In the genomic region with DNA sequence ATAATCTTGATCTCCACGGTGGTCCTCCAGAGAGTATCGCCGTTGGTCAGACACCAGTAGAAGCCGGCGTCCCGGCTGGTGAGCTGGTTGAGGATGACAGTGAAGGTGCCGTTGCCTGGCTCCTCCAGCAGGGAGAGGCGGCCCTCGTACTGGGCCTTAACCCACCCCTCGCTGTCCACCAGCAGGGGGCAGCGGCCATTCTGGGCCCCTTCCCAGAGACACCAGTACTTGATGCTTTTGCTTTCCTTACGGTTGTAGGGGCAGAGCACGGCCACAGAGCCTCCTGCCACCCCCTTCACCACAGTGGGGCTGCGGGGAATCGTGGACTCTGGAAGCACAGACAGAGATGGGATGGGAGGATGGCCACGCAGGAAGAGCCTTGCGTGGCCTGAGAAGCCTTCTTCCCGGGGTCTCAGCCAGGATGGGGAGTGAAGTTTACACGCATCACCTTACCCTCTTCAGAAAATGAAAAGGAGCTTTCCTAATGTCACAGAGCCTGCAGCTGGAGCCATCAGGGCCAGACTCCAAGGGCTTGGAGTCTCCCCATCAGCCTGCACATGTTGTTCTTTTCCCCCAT, we compare ENCODE assay signal across 8 cellular contexts. TPM values are rescaled to one million over a fixed set of nuclear protein-coding genes. Genes with fewer than 3 reads are reported as not detected.
DNase-seq lines count a peak whose midpoint lies in the region; ATAC-seq and TF ChIP-seq lines count a peak whose summit lies in the region.

No MANE protein-coding gene starts in this region.

- intact Hi-C loops in right cardiac atrium (cut with DNase I): no loop called here

- 63% methylated on average over 19 of the region's 19 CpGs for WGBS in right cardiac atrium

- H3K79me2 ChIP-seq in DND-41 (ENCODE audit: insufficient read depth, low read length): no peaks in the 10 kb centered on the region
- no peaks in the 10 kb centered on the region for H3K79me2 ChIP-seq in Karpas-422 (ENCODE audit: low read length)

- TF ChIP-seq CTCF in DND-41 (IDR thresholded peaks at IDR 0.05; ENCODE audit: borderline replicate concordance, extremely low read depth, low read length, poor library complexity, severe bottlenecking): peak; percentile 66

- no peaks in the 10 kb centered on the region for H4K20me1 ChIP-seq in DND-41 (ENCODE audit: insufficient read depth, low read length)
- no peaks in the 10 kb centered on the region for H4K20me1 ChIP-seq in Karpas-422 (ENCODE audit: insufficient read depth, low read depth, low read length)

- no peaks in the 10 kb centered on the region for H3K27me3 ChIP-seq in DND-41 (ENCODE audit: insufficient read depth, low read length, poor library complexity)
- H3K27me3 ChIP-seq in Karpas-422 (ENCODE audit: low read length): no peaks in the 10 kb centered on the region
- no peaks in the 10 kb centered on the region for H3K27me3 ChIP-seq in right cardiac atrium (ENCODE audit: control insufficient read depth, insufficient read depth)

- H2AFZ ChIP-seq in DND-41 (ENCODE audit: low read depth, low read length): no peak overlapping the region
- no peak overlapping the region for H2AFZ ChIP-seq in Karpas-422 (ENCODE audit: low read length)

- H3K9me2 ChIP-seq in Karpas-422 (replicated peaks; ENCODE audit: insufficient read depth, low read length): no peaks in the 10 kb centered on the region

- ATAC-seq in DND-41 (ENCODE audit: insufficient read depth, low read depth) (peak; percentile 83), right cardiac atrium (peak; percentile 39 to 54), GM18520 (IDR thresholded peaks at IDR 0.05; ENCODE audit: unreplicated experiment) (no peak), HG03097 (IDR thresholded peaks at IDR 0.05; ENCODE audit: low FRiP score, unreplicated experiment) (no peak)

- no peaks in the 10 kb centered on the region for H3K4me1 ChIP-seq in DND-41 (ENCODE audit: insufficient read depth, low read length)
- no peaks in the 10 kb centered on the region for H3K4me1 ChIP-seq in Karpas-422 (ENCODE audit: low read length)
- H3K4me1 ChIP-seq in right cardiac atrium (ENCODE audit: control insufficient read depth, insufficient read depth, low read length): no peaks in the 10 kb centered on the region

- no peaks in the 10 kb centered on the region for H3K36me3 ChIP-seq in DND-41 (ENCODE audit: insufficient read depth, low read length)
- H3K36me3 ChIP-seq in Karpas-422 (ENCODE audit: insufficient read depth, low read length): no peaks in the 10 kb centered on the region

- H3K27ac ChIP-seq in DND-41 (ENCODE audit: low read length) (no peak overlapping the region), Karpas-422 (ENCODE audit: low read length) (no peak overlapping the region), right cardiac atrium (ENCODE audit: low read length) (no peak overlapping the region)

- H3K4me2 ChIP-seq in DND-41 (ENCODE audit: insufficient read depth, low read length) (no peak overlapping the region), Karpas-422 (ENCODE audit: low read depth, low read length, poor library complexity, severe bottlenecking) (no peak overlapping the region)

- H3K4me3 ChIP-seq in DND-41 (ENCODE audit: low read depth in 1 of 2, low read length in 2 of 2): no peak overlapping the region
- H3K4me3 ChIP-seq in Karpas-422 (ENCODE audit: low read length): no peak overlapping the region
- no peak overlapping the region for H3K4me3 ChIP-seq in right cardiac atrium (ENCODE audit: low read length)

- DNase-seq in DND-41 (peak; percentile 57), Karpas-422 (peak; percentile 53), right cardiac atrium (peak in 2 of 3 donors; percentile 56 to 77), NCI-H2171 treated with DMSO at 0.1 percent for 48 hours (lab: John Stamatoyannopoulos, UW) (no peak)
- peak; percentile 82 for DNase-seq in activated CD8-positive, alpha-beta memory T cell treated with anti-CD3 and anti-CD28 coated beads, Interleukin-2, amount 50 U/mL, for 48 hours
- peak; percentile 38 for DNase-seq in stimulated activated CD8-positive, alpha-beta memory T cell treated with anti-CD3 and anti-CD28 coated beads, Interleukin-4, amount 100 ng/mL, for 24 hours (ENCODE audit: low read depth)

- H3K9ac ChIP-seq in DND-41 (ENCODE audit: low read depth, low read length) (no peak overlapping the region), Karpas-422 (ENCODE audit: low read length) (no peak overlapping the region)

- H3K9me3 ChIP-seq in DND-41 (ENCODE audit: insufficient read depth, low read length, severe bottlenecking) (no peaks in the 10 kb centered on the region), Karpas-422 (ENCODE audit: low read length) (no peaks in the 10 kb centered on the region), right cardiac atrium (ENCODE audit: control insufficient read depth, low read length) (no peaks in the 10 kb centered on the region)

RNA-seq across cellular contexts. Expression of gene PIGR, which starts 10.7 kb away (rescaled TPM):
- total RNA-seq in Karpas-422 (2014; rRNA removed; shearing (Covaris generic); ENCODE audit: low replicate concordance): not detected in 2 replicates
- under 1 TPM in 3 of 4 donors, not detected in 1; 0.09 to 0.59 (median 0.17) TPM for total RNA-seq in right cardiac atrium
- polyA plus RNA-seq in right cardiac atrium: 0.23 TPM

RNA-seq across cellular contexts. Expression of gene FCMR, which starts 13.8 kb away (rescaled TPM):
- not detected in 2 replicates for total RNA-seq in Karpas-422 (2014; rRNA removed; shearing (Covaris generic); ENCODE audit: low replicate concordance)
- total RNA-seq in right cardiac atrium: 1 to 10 TPM; 1.7 to 2.7 (median 2.1) TPM
- polyA plus RNA-seq in right cardiac atrium: 0.81 TPM

RNA-seq across cellular contexts. Expression of gene FCAMR, which starts 34.7 kb away (rescaled TPM):
- total RNA-seq in Karpas-422 (2014; rRNA removed; shearing (Covaris generic); ENCODE audit: low replicate concordance): not detected in 2 replicates
- total RNA-seq in right cardiac atrium: not detected
- polyA plus RNA-seq in right cardiac atrium: not detected

RNA-seq across cellular contexts. Expression of gene IL24, which starts 38.3 kb away (rescaled TPM):
- total RNA-seq in Karpas-422 (2014; rRNA removed; shearing (Covaris generic); ENCODE audit: low replicate concordance): not detected in 2 replicates
- not detected for total RNA-seq in right cardiac atrium
- polyA plus RNA-seq in right cardiac atrium: not detected

Comparison
In these comparisons a context has a peak if more than half of its experiments do, and no peak if none do; other contexts are left out.
1. ATAC-seq: peak in DND-41 (single experiment) and right cardiac atrium (2 of 2); none in GM18520 (single experiment) and HG03097 (single experiment).